In the genomic region with DNA sequence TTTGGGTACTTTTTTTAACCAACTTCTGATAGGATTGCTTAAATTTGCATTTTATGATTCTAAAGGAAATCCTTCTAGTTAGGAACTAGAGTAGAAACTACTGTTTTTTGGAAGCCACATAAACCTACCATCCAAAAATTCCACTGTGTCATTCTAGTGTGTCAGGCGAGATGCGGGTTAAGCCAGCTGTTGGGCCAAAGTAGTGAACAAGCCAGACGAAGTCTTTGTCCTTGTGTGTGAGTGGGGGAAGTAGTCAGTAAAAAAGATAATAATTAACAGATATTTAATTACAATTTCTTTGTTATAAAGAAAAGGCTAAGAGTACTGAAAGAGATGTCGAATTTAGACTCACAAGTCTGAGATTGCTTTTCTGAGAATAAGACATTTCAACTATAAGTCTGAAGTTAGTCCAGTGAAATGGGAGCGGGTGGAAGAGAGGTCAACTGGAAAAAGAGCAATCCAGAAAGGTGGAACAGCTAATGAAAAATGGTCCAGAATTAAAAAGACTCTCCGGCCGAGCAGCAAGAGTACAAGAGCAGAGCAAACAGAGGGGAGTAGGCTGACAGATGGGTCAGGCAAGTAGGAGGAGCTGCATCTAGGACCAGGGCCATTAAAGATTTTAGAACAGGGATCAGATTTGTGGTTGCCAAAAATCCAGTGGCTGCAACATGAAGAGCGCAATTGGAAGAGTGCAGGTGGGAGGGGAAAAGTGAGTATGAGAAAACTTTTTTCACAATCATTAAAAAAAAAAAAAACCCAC, we compare ENCODE assay signal across 9 cellular contexts. TPM values are rescaled to one million over a fixed set of nuclear protein-coding genes. Genes with fewer than 3 reads are reported as not detected.
DNase-seq lines count a peak whose midpoint lies in the region; ATAC-seq and TF ChIP-seq lines count a peak whose summit lies in the region.
"Had no signal": no experiment of that assay in that cellular context is flagged by ENCODE, and none has a peak within 500 bp of the region (broad histone marks: within the 10 kb centered on the region; RNA-seq: fewer than 3 reads in every experiment).

No MANE protein-coding gene starts in this region.

- no peaks in the 10 kb centered on the region for H3K27me3 ChIP-seq in RWPE2 (ENCODE audit: insufficient read depth, poor library complexity, severe bottlenecking)

- no peaks in the 10 kb centered on the region for H3K9me3 ChIP-seq in RWPE2 (ENCODE audit: severe bottlenecking)

- H3K36me3 ChIP-seq in RWPE2 (ENCODE audit: low read depth) = no peaks in the 10 kb centered on the region

- H3K4me3 ChIP-seq in RWPE2 (ENCODE audit: severe bottlenecking) = peak overlapping the region; percentile 90

- no peak for TF ChIP-seq CTCF in RWPE2 (IDR thresholded peaks at IDR 0.05; ENCODE audit: poor library complexity, severe bottlenecking)

- DNase-seq in NCI-H2196 (lab: John Stamatoyannopoulos, UW; ENCODE audit: unreplicated experiment) = peak; percentile 19
- DNase-seq in NCI-H2196 treated with DMSO at 0.1 percent for 48 hours (lab: John Stamatoyannopoulos, UW; ENCODE audit: unreplicated experiment) = no peak
- DNase-seq in RWPE2 (ENCODE audit: low spot score) = no peak
- peak; percentile 14 for DNase-seq in globus pallidus (ENCODE audit: low spot score)
- peak; percentile 60 for DNase-seq in renal cortical epithelial cell (ENCODE audit: low read depth)
- DNase-seq in NCI-H2227 treated with DMSO at 0.1 percent for 48 hours (lab: John Stamatoyannopoulos, UW) = no peak
- no peak for DNase-seq in amniotic stem cell (lab: John Stamatoyannopoulos, UW)
- DNase-seq: effector CD8-positive, alpha-beta T cell had no signal

- H3K27ac ChIP-seq in RWPE2 (ENCODE audit: poor library complexity, severe bottlenecking) = no peak overlapping the region

- ATAC-seq in RWPE2 (ENCODE audit: low read depth) (no peak), HG03025 (IDR thresholded peaks at IDR 0.05; ENCODE audit: low FRiP score, unreplicated experiment) (no peak)

- H3K4me1 ChIP-seq in RWPE2 (ENCODE audit: insufficient read depth, poor library complexity, severe bottlenecking) = peaks cover 20% of the 10 kb centered on the region

RNA-seq across cellular contexts. Expression of gene EPB41L5, which starts 1.5 kb away (rescaled TPM):
- total RNA-seq in renal cortical epithelial cell = 33.0 and 57.3 TPM in 2 replicates

Comparison
In these comparisons a context has a peak if more than half of its experiments do, and no peak if none do; other contexts are left out.
1. DNase-seq: peak in NCI-H2196 (single experiment), globus pallidus (single experiment) and renal cortical epithelial cell (single experiment); none in NCI-H2196 treated with DMSO at 0.1 percent for 48 hours (single experiment), RWPE2 (single experiment), NCI-H2227 treated with DMSO at 0.1 percent for 48 hours (single experiment) and amniotic stem cell (single experiment).